9 cellular contexts compared by ENCODE assay signal in genomic region chrX:114344756-114345155, GRCh38.
DNase-seq lines count a peak whose midpoint lies in the region; ATAC-seq and TF ChIP-seq lines count a peak whose summit lies in the region.
"Had no signal": no experiment of that assay in that cellular context is flagged by ENCODE, and none has a peak within 500 bp of the region (broad histone marks: within the 10 kb centered on the region; RNA-seq: fewer than 3 reads in every experiment).

No MANE protein-coding gene starts in this region.

- 6% methylated on average over 2 of the region's 2 CpGs for WGBS in right lobe of liver (ENCODE audit: insufficient coverage, low coverage, low lambda C conversion rate, missing lambda C conversion rate)

- no peaks in the 10 kb centered on the region for H3K36me3 ChIP-seq in adipocyte (ENCODE audit: control insufficient read depth, insufficient read depth, low read length, severe bottlenecking)
- H3K36me3 ChIP-seq in right lobe of liver, result no peaks in the 10 kb centered on the region

- H3K4me1 ChIP-seq in adipocyte (ENCODE audit: control insufficient read depth, insufficient read depth, low read length) (no peaks in the 10 kb centered on the region), right lobe of liver (no peaks in the 10 kb centered on the region)

- peak; percentile 93 for ATAC-seq in GM21786 (IDR thresholded peaks at IDR 0.05; ENCODE audit: unreplicated experiment)
- ATAC-seq in right lobe of liver, result peak; percentile 45 to 66 (median 63)

- peaks cover 7% of the 10 kb centered on the region for H3K9me3 ChIP-seq in adipocyte (ENCODE audit: control insufficient read depth, low read length)
- no peaks in the 10 kb centered on the region for H3K9me3 ChIP-seq in right lobe of liver

- intact Hi-C loops in right lobe of liver (cut with DNase I), result no loop called here

- no peak overlapping the region for H3K27ac Mint-ChIP-seq in immature natural killer cell
- H3K27ac Mint-ChIP-seq: CD4-positive, alpha-beta memory T cell had no signal

- H3K4me3 Mint-ChIP-seq in immature natural killer cell, result no peak overlapping the region
- H3K4me3 Mint-ChIP-seq: CD4-positive, alpha-beta memory T cell had no signal

- no peaks in the 10 kb centered on the region for H3K4me1 Mint-ChIP-seq in immature natural killer cell
- H3K4me1 Mint-ChIP-seq: CD4-positive, alpha-beta memory T cell had no signal

- H3K9me3 Mint-ChIP-seq in immature natural killer cell, result peaks cover 0 to 3% (median 0%) of the 10 kb centered on the region in 6 donors
- H3K9me3 Mint-ChIP-seq: CD4-positive, alpha-beta memory T cell had no signal

- peaks cover 0 to 2% (median 0%) of the 10 kb centered on the region in 3 donors for H3K27me3 Mint-ChIP-seq in immature natural killer cell (ENCODE audit: low read depth in 3 of 3)
- H3K27me3 Mint-ChIP-seq: CD4-positive, alpha-beta memory T cell had no signal

- H3K4me3 ChIP-seq in adipocyte (ENCODE audit: low read length) (no peak overlapping the region), right lobe of liver (no peak overlapping the region)

- no peaks in the 10 kb centered on the region for H3K36me3 Mint-ChIP-seq in immature natural killer cell
- H3K36me3 Mint-ChIP-seq: CD4-positive, alpha-beta memory T cell had no signal

- peaks cover 15% of the 10 kb centered on the region for H3K27me3 ChIP-seq in adipocyte (replicated peaks; ENCODE audit: control insufficient read depth, insufficient read depth, low read length)
- peaks cover 6 to 10% of the 10 kb centered on the region in 2 donors for H3K27me3 ChIP-seq in right lobe of liver

- peak; percentile 2 for DNase-seq in NCI-H146 (lab: John Stamatoyannopoulos, UW)
- DNase-seq in NCI-H146 treated with DMSO at 0.1 percent for 48 hours (lab: John Stamatoyannopoulos, UW; ENCODE audit: unreplicated experiment), result no peak
- DNase-seq in Kasumi-1 (lab: John Stamatoyannopoulos, UW), result peak; percentile 16 to 38
- peak; percentile 69 for DNase-seq in adipocyte (ENCODE audit: low read depth)
- DNase-seq in right lobe of liver, result no peak
- no peak for DNase-seq in immature natural killer cell
- DNase-seq in activated naive CD4-positive, alpha-beta T cell treated with anti-CD3 and anti-CD28 coated beads, Interleukin-2, amount 50 U/mL, for 16 hours, result no peak

- peak; percentile 42 to 77 (median 67) for TF ChIP-seq CTCF in right lobe of liver (IDR thresholded peaks at IDR 0.05)

- TF ChIP-seq POLR2A in right lobe of liver (IDR thresholded peaks at IDR 0.05), result no peak

- no peak overlapping the region for H3K27ac ChIP-seq in right lobe of liver

- H3K9ac ChIP-seq in adipocyte (ENCODE audit: low read length), result no peak overlapping the region

Comparison
In these comparisons a context has a peak if more than half of its experiments do, and no peak if none do; other contexts are left out.
1. DNase-seq: peak in NCI-H146 (single experiment), Kasumi-1 (2 of 2) and adipocyte (single experiment); none in NCI-H146 treated with DMSO at 0.1 percent for 48 hours (single experiment), right lobe of liver (0 of 3), immature natural killer cell (0 of 3) and activated naive CD4-positive, alpha-beta T cell treated with anti-CD3 and anti-CD28 coated beads, Interleukin-2, amount 50 U/mL, for 16 hours (single experiment).